In the genomic region with DNA sequence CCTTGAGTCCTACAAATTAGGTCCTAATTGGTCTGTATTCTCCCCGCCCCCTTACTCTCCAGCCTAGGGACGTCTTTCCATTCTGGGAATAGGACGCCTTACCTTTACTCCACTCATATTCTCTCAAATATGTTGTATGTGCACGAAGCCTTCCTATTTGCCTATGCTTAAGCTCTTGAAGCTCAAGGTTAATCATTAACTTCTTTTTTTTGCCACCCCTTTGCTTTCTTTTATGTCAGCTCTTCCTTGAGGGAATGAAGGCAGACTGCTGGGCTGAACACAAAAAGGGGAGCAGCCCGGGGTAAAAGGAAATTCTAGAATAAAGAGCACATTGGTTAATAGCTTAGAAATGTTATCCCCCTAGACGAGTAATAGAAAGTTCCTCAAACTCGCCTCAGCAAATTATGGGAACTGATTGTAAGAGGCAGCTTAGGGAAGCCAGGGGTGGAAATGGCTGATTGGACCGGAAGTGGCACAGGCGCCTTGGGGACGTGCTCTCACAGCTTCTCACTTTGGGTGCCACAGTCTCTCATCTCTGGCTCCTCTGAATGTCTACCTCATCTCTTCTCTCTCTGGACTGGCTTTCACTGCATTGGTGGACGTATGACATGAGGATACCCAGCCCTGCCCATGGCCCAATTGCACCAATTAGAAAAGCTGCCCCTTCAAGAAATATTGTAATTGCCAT, we compare ENCODE assay signal across 2 cellular contexts.
TF ChIP-seq lines count a peak whose summit lies in the region.

No MANE protein-coding gene starts in this region.

TF ChIP-seq in A549, 52 proteins besides CTCF, POLR2A, EP300 and RAD21:
- TF ChIP-seq NPAS2 (CRISPR knock-in tag; IDR thresholded peaks at IDR 0.05; ENCODE audit: borderline replicate concordance) = no peak

TF ChIP-seq in GM12878, 131 proteins besides CTCF, POLR2A, EP300 and RAD21:
- TF ChIP-seq, protein P1, sequence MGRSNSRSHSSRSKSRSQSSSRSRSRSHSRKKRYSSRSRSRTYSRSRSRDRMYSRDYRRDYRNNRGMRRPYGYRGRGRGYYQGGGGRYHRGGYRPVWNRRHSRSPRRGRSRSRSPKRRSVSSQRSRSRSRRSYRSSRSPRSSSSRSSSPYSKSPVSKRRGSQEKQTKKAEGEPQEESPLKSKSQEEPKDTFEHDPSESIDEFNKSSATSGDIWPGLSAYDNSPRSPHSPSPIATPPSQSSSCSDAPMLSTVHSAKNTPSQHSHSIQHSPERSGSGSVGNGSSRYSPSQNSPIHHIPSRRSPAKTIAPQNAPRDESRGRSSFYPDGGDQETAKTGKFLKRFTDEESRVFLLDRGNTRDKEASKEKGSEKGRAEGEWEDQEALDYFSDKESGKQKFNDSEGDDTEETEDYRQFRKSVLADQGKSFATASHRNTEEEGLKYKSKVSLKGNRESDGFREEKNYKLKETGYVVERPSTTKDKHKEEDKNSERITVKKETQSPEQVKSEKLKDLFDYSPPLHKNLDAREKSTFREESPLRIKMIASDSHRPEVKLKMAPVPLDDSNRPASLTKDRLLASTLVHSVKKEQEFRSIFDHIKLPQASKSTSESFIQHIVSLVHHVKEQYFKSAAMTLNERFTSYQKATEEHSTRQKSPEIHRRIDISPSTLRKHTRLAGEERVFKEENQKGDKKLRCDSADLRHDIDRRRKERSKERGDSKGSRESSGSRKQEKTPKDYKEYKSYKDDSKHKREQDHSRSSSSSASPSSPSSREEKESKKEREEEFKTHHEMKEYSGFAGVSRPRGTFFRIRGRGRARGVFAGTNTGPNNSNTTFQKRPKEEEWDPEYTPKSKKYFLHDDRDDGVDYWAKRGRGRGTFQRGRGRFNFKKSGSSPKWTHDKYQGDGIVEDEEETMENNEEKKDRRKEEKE (IDR thresholded peaks at IDR 0.05) = no peak
- no peak for TF ChIP-seq HDAC6 (IDR thresholded peaks at IDR 0.05; ENCODE audit: unreplicated experiment)
- TF ChIP-seq, protein P2, sequence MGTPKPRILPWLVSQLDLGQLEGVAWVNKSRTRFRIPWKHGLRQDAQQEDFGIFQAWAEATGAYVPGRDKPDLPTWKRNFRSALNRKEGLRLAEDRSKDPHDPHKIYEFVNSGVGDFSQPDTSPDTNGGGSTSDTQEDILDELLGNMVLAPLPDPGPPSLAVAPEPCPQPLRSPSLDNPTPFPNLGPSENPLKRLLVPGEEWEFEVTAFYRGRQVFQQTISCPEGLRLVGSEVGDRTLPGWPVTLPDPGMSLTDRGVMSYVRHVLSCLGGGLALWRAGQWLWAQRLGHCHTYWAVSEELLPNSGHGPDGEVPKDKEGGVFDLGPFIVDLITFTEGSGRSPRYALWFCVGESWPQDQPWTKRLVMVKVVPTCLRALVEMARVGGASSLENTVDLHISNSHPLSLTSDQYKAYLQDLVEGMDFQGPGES (IDR thresholded peaks at IDR 0.05) = no peak
- TF ChIP-seq NBN (IDR thresholded peaks at IDR 0.05) = 0 out of 2 replicates have a peak, but pooled peaks have one; percentile 5
- no peak for TF ChIP-seq SMAD1 (IDR thresholded peaks at IDR 0.05; ENCODE audit: low read depth, partially characterized antibody)
- TF ChIP-seq, protein P3, sequence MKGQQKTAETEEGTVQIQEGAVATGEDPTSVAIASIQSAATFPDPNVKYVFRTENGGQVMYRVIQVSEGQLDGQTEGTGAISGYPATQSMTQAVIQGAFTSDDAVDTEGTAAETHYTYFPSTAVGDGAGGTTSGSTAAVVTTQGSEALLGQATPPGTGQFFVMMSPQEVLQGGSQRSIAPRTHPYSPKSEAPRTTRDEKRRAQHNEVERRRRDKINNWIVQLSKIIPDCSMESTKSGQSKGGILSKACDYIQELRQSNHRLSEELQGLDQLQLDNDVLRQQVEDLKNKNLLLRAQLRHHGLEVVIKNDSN (IDR thresholded peaks at IDR 0.05; ENCODE audit: borderline replicate concordance, extremely low read length, insufficient read depth, low read depth, low read length) = no peak
- TF ChIP-seq NFXL1 (IDR thresholded peaks at IDR 0.05; ENCODE audit: borderline replicate concordance) = no peak
- no peak for TF ChIP-seq NR2C2 (IDR thresholded peaks at IDR 0.05; ENCODE audit: borderline replicate concordance, control insufficient read depth, insufficient read length, low read depth)
- 0 out of 4 replicates have a peak, but pooled peaks of 1 of the 2 experiments have one; percentile 15 for TF ChIP-seq ETV6 (conservative IDR thresholded peaks at IDR 0.05 in 1 of 2, IDR thresholded peaks at IDR 0.05 in 1 of 2; ENCODE audit: borderline replicate concordance in 1 of 2, low read depth in 1 of 2)
- peak; percentile 19; the same call in 1 of the 2 replicates for TF ChIP-seq GABPA (IDR thresholded peaks at IDR 0.05; ENCODE audit: low read depth)
- TF ChIP-seq, protein P4, sequence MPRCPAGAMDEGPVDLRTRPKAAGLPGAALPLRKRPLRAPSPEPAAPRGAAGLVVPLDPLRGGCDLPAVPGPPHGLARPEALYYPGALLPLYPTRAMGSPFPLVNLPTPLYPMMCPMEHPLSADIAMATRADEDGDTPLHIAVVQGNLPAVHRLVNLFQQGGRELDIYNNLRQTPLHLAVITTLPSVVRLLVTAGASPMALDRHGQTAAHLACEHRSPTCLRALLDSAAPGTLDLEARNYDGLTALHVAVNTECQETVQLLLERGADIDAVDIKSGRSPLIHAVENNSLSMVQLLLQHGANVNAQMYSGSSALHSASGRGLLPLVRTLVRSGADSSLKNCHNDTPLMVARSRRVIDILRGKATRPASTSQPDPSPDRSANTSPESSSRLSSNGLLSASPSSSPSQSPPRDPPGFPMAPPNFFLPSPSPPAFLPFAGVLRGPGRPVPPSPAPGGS (IDR thresholded peaks at IDR 0.05; ENCODE audit: borderline replicate concordance, insufficient read depth, low read depth, low read length, poor library complexity, severe bottlenecking) = no peak
- TF ChIP-seq DPF2 (IDR thresholded peaks at IDR 0.05) = no peak
- TF ChIP-seq, protein P5, sequence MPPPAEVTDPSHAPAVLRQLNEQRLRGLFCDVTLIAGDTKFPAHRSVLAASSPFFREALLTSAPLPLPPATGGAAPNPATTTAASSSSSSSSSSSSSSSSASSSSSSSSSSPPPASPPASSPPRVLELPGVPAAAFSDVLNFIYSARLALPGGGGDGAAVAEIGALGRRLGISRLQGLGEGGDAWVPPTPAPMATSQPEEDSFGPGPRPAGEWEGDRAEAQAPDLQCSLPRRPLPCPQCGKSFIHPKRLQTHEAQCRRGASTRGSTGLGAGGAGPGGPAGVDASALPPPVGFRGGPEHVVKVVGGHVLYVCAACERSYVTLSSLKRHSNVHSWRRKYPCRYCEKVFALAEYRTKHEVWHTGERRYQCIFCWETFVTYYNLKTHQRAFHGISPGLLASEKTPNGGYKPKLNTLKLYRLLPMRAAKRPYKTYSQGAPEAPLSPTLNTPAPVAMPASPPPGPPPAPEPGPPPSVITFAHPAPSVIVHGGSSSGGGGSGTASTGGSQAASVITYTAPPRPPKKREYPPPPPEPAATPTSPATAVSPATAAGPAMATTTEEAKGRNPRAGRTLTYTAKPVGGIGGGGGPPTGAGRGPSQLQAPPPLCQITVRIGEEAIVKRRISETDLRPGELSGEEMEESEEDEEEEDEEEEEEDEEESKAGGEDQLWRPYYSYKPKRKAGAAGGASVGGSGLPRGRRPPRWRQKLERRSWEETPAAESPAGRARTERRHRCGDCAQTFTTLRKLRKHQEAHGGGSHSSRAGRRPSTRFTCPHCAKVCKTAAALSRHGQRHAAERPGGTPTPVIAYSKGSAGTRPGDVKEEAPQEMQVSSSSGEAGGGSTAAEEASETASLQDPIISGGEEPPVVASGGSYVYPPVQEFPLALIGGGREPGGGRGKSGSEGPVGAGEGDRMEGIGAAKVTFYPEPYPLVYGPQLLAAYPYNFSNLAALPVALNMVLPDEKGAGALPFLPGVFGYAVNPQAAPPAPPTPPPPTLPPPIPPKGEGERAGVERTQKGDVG (CRISPR knock-in tag; IDR thresholded peaks at IDR 0.05) = no peak
TF ChIP-seq in GM12878: peak in this region for 3.
